Comparison of ENCODE assay signal across 11 cellular contexts in the genomic region with DNA sequence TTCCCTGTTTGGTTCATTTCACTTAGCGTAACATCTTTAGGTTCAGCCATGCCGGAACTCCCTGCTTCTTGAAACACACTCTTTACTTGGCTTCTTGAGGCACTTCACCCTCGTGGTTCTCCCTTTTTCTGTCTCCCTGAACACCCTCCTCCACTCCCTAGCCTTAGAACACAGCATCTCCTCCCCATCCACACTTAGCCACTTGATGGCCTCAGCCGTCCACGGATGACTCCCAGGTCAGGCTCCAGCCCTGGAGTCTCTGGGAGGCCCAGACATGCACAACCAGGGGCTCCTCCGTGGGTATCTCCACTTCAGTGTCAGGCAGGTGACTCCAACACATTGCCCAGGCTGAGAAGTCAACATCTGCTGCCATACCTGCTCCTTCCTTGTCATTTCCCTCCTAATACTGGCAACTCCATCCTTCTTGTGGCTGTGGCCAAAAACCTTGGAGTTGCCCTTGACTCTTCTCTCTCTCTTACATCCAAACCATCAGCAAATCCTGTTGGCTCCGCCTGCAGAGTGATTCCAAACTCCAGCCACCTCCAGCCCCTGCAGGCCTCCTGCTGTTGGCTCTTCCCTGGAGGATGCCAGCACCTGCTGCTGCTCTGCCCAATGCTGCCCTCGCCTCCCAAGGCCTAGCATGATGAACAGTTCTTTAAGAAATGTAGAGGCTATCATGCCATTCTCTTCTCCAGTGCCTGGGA. TPM values are rescaled to one million over a fixed set of nuclear protein-coding genes. Genes with fewer than 3 reads are reported as not detected.
DNase-seq lines count a peak whose midpoint lies in the region; ATAC-seq, FAIRE-seq and TF ChIP-seq lines count a peak whose summit lies in the region.
"Had no signal": no experiment of that assay in that cellular context is flagged by ENCODE, and none has a peak within 500 bp of the region (broad histone marks: within the 10 kb centered on the region; RNA-seq: fewer than 3 reads in every experiment).

No MANE protein-coding gene starts in this region.

- FAIRE-seq in K562 (lab: Jason Lieb, UNC) = peak; percentile 91

- no peak for TF ChIP-seq POLR2A in K562 (conservative IDR thresholded peaks at IDR 0.05)

- peak overlapping the region; percentile 33; the same call in 1 of the 2 replicates for H3K4me2 ChIP-seq in K562 (ENCODE audit: insufficient read depth, low read length)

- H3K9me3 ChIP-seq in CD8-positive, alpha-beta memory T cell (ENCODE audit: low read length) = no peaks in the 10 kb centered on the region
- no peaks in the 10 kb centered on the region for H3K9me3 ChIP-seq in K562 (replicated peaks; ENCODE audit: control insufficient read depth, insufficient read depth, low read depth, low read length)

- ATAC-seq in K562 (peak; percentile 97), GM18909 (IDR thresholded peaks at IDR 0.05; ENCODE audit: poor library complexity, unreplicated experiment) (no peak)

- POLR2A ChIA-PET in CD8-positive, alpha-beta memory T cell (lab: Charles Lee) = no interaction called here
- POLR2A ChIA-PET in K562 (lab: Yijun Ruan, JAX) = no interaction called here

- H3K9me1 ChIP-seq in K562 (ENCODE audit: control insufficient read depth, insufficient read depth, low read length) = no peaks in the 10 kb centered on the region

- BruUV-seq in K562 (replicated peaks; lab: Mats Ljungman, UMichigan) = no TSS peak

- no peak for DNase-seq in CD8-positive, alpha-beta memory T cell
- DNase-seq in HFFc6 (peak; percentile 20), K562 (ENCODE audit: extremely low read depth in 1 of 4, low spot score in 3 of 4) (peak; percentile 47 to 82 (median 64)), left kidney (ENCODE audit: low read depth, low spot score) (peak; percentile 56), hippocampal formation (lab: John Stamatoyannopoulos, UW) (no peak), NCI-H2196 treated with DMSO at 0.1 percent for 48 hours (lab: John Stamatoyannopoulos, UW; ENCODE audit: unreplicated experiment) (no peak)
- DNase-seq in stimulated activated CD4-positive, alpha-beta T cell treated with anti-CD3 and anti-CD28 coated beads, Interleukin-15, amount 100 ng/mL, for 24 hours = no peak
- DNase-seq: activated CD4-positive, alpha-beta T cell treated with anti-CD3 and anti-CD28 coated beads, Interleukin-2, amount 50 U/mL, for 4 hours; dorsolateral prefrontal cortex; NCI-H345 had no signal

- peak overlapping the region; percentile 25; the same call in 1 of the 2 replicates for H2AFZ ChIP-seq in K562 (ENCODE audit: low read depth, low read length)

- in situ Hi-C loops in K562 (cut with MboI) = loop anchor here (5.0 kb wide), 1 partner anchor 234 kb away; no protein-coding TSS in a partner anchor

- peaks cover 0 to 3% of the 10 kb centered on the region in 2 donors for H3K27me3 Mint-ChIP-seq in CD8-positive, alpha-beta memory T cell
- H3K27me3 Mint-ChIP-seq in HFFc6 (ENCODE audit: insufficient read depth) = peaks cover 23% of the 10 kb centered on the region

- no peak overlapping the region for H3K4me3 ChIP-seq in CD8-positive, alpha-beta memory T cell (ENCODE audit: low read length)
- H3K4me3 ChIP-seq in K562 = no peak overlapping the region
- H3K4me3 ChIP-seq: dorsolateral prefrontal cortex had no signal

- peak; percentile 93 to 97 for TF ChIP-seq RAD21 in K562 (CRISPR knock-in tag; conservative IDR thresholded peaks at IDR 0.05 in 1 of 2, IDR thresholded peaks at IDR 0.05 in 1 of 2)

- H3K9me3 Mint-ChIP-seq in CD8-positive, alpha-beta memory T cell = no peaks in the 10 kb centered on the region
- H3K9me3 Mint-ChIP-seq in HFFc6 = no peaks in the 10 kb centered on the region

- no peak for TF ChIP-seq EP300 in K562 (IDR thresholded peaks at IDR 0.05; ENCODE audit: low read length)

- H3K9ac ChIP-seq in K562 (ENCODE audit: insufficient read depth in 1 of 2, low read depth in 2 of 2, low read length in 2 of 2) = no peak overlapping the region

- H3K27me3 ChIP-seq in CD8-positive, alpha-beta memory T cell (ENCODE audit: insufficient read depth, low read length, poor library complexity, severe bottlenecking) = no peaks in the 10 kb centered on the region
- peaks cover 0 to 13% of the 10 kb centered on the region in 2 experiments; a peak in 2 of 5 replicates for H3K27me3 ChIP-seq in K562 (ENCODE audit: control insufficient read depth in 2 of 2, insufficient read depth in 2 of 2, low read length in 2 of 2)
- H3K27me3 ChIP-seq: dorsolateral prefrontal cortex had no signal

- H3K36me3 ChIP-seq in CD8-positive, alpha-beta memory T cell (ENCODE audit: insufficient read depth, low read length) = no peaks in the 10 kb centered on the region
- H3K36me3 ChIP-seq in K562 (ENCODE audit: control insufficient read depth, insufficient read depth, low read length) = no peaks in the 10 kb centered on the region

- no peaks in the 10 kb centered on the region for H3K36me3 Mint-ChIP-seq in CD8-positive, alpha-beta memory T cell
- H3K36me3 Mint-ChIP-seq in HFFc6 (ENCODE audit: low read depth) = no peaks in the 10 kb centered on the region

- peak overlapping the region in 7 of 8 donors; percentile 25 to 78 (median 59) for H3K27ac Mint-ChIP-seq in CD8-positive, alpha-beta memory T cell
- no peak overlapping the region for H3K27ac Mint-ChIP-seq in HFFc6

- TF ChIP-seq CTCF in HFFc6 (IDR thresholded peaks at IDR 0.05) (peak; percentile 41; the same call in 1 of the 2 replicates), K562 (IDR thresholded peaks at IDR 0.05 in 2 of 3, conservative IDR thresholded peaks at IDR 0.05 in 1 of 3; ENCODE audit: insufficient read depth in 2 of 3, low read depth in 1 of 3, low read length in 3 of 3) (peak; percentile 86 to 89 (median 89))

- CTCF ChIA-PET in CD8-positive, alpha-beta memory T cell (lab: Charles Lee) = interaction anchor here (1.3 to 9.2 kb wide), 3 partner anchors 16 to 42 kb away, joined by 3 to 168 read pairs (median 89); no protein-coding TSS in a partner anchor
- CTCF ChIA-PET in K562 (lab: Yijun Ruan, JAX; ENCODE audit: low intra/inter-chr PET ratio) = interaction anchor here (0.6 to 1.5 kb wide), 3 partner anchors 48 to 234 kb away, joined by 3 to 10 read pairs (median 3); no protein-coding TSS in a partner anchor

- 16% methylated on average over 8 of the region's 8 CpGs for WGBS in K562 (ENCODE audit: insufficient coverage, low coverage, missing lambda C conversion rate)

- H3K4me1 ChIP-seq in CD8-positive, alpha-beta memory T cell (ENCODE audit: insufficient read depth, low read length) = peaks cover 30% of the 10 kb centered on the region
- peaks cover 4 to 17% of the 10 kb centered on the region in 2 experiments; a peak in 3 of 5 replicates for H3K4me1 ChIP-seq in K562 (replicated peaks in 1 of 2; ENCODE audit: control insufficient read depth in 2 of 2, insufficient read depth in 2 of 2, low read length in 2 of 2)

- no peaks in the 10 kb centered on the region for H4K20me1 ChIP-seq in K562 (replicated peaks; ENCODE audit: control insufficient read depth, insufficient read depth, low read length)

- peak overlapping the region in 1 of 7 donors; percentile 87 for H3K4me3 Mint-ChIP-seq in CD8-positive, alpha-beta memory T cell
- H3K4me3 Mint-ChIP-seq in HFFc6 = no peak overlapping the region

- H3K4me1 Mint-ChIP-seq in CD8-positive, alpha-beta memory T cell = peaks cover 25 to 42% (median 28%) of the 10 kb centered on the region in 3 donors
- H3K4me1 Mint-ChIP-seq in HFFc6 (ENCODE audit: low read depth) = no peaks in the 10 kb centered on the region

- intact Hi-C loops in K562 (cut with micrococcal nuclease) = loop anchor here (1.0 to 10.0 kb wide), 5 partner anchors 48 to 579 kb away; no protein-coding TSS in a partner anchor

- no peaks in the 10 kb centered on the region for H3K79me2 ChIP-seq in K562 (ENCODE audit: control insufficient read depth, insufficient read depth, low read length)

- H3K27ac ChIP-seq in CD8-positive, alpha-beta memory T cell (ENCODE audit: low read depth, low read length) = no peak overlapping the region
- H3K27ac ChIP-seq in K562 (ENCODE audit: extremely low read depth, low read depth, low read length) = no peak overlapping the region
- H3K27ac ChIP-seq: dorsolateral prefrontal cortex had no signal

RNA-seq across cellular contexts. Expression of a gene that starts 8.4 kb away (rescaled TPM):
- under 1 TPM in 1 of 2 experiments, not detected in 1; 0.18 TPM for total RNA-seq in CD8-positive, alpha-beta memory T cell
- 0.08 TPM for polyA plus RNA-seq in CD8-positive, alpha-beta memory T cell
- total RNA-seq in HFFc6 (2021; fragmentation: NEBNext Ultra II Directional; extraction: Animal tissue kit (Norgen Biotek cat#: 25700)) = not detected
- not detected in 2 replicates for total RNA-seq in K562 (2011; cell fraction: chromatin; rRNA removed; ENCODE audit: low replicate concordance)
- total RNA-seq in K562 (2011; cell fraction: nucleolus; rRNA removed) = not detected in 2 replicates
- total RNA-seq in K562 (2011; cell fraction: nucleoplasm; rRNA removed) = not detected in 2 replicates
- total RNA-seq in K562 (2014; rRNA removed) (not detected in 2 replicates), K562 (2014; rRNA removed; fragmentation: Illumina TruSeq; extraction: Trizol) (not detected in 2 replicates), K562 (2015; rRNA removed; fragmentation: Illumina TruSeq; extraction: Trizol) (0.04 TPM in 1 of 2 replicates, not detected in the other), K562 (2021) (0.11 and 0.27 TPM in 2 replicates)
- polyA plus RNA-seq in K562 (2011; rRNA removed) (not detected in 2 replicates), K562 (2014; fragmentation: Illumina TruSeq; extraction: Trizol) (not detected in 2 replicates), K562 (2014; fragmentation: Nextera tagmentation; extraction: Ambion mirVana) (not detected), K562 (2014; rRNA removed) (not detected in 2 replicates)
- not detected in 2 replicates for polyA plus RNA-seq in K562 (2011; cell fraction: cytosol; rRNA removed)
- polyA plus RNA-seq in K562 (2011; cell fraction: nucleus; rRNA removed) = not detected in 2 replicates
- polyA plus RNA-seq in K562 (2012) = 0.05 TPM in 1 of 2 replicates, not detected in the other
- polyA minus RNA-seq in K562 (2011; rRNA and poly(A)+ RNA removed) = not detected in 2 replicates
- not detected in 2 replicates for polyA minus RNA-seq in K562 (2011; cell fraction: cytosol; rRNA and poly(A)+ RNA removed)
- not detected in 2 replicates for polyA minus RNA-seq in K562 (2011; cell fraction: nucleus; rRNA and poly(A)+ RNA removed)

RNA-seq across cellular contexts. Expression of a gene that starts 27.7 kb away (rescaled TPM):
- total RNA-seq in CD8-positive, alpha-beta memory T cell = 1 to 10 TPM; 2.4 to 2.6 TPM
- 1.0 TPM for polyA plus RNA-seq in CD8-positive, alpha-beta memory T cell
- total RNA-seq in HFFc6 (2021; fragmentation: NEBNext Ultra II Directional; extraction: Animal tissue kit (Norgen Biotek cat#: 25700)) = 1 to 10 TPM; 2.3 to 3.3 (median 2.6) TPM
- 30.4 and 31.9 TPM in 2 replicates for total RNA-seq in K562 (2011; cell fraction: chromatin; rRNA removed; ENCODE audit: low replicate concordance)
- 15.9 and 17.5 TPM in 2 replicates for total RNA-seq in K562 (2011; cell fraction: nucleolus; rRNA removed)
- total RNA-seq in K562 (2011; cell fraction: nucleoplasm; rRNA removed) = 20.6 and 29.6 TPM in 2 replicates
- total RNA-seq in K562 (2014; rRNA removed) = 11.0 and 13.0 TPM in 2 replicates
- 9.9 and 11.9 TPM in 2 replicates for total RNA-seq in K562 (2014; rRNA removed; fragmentation: Illumina TruSeq; extraction: Trizol)
- 14.1 and 14.4 TPM in 2 replicates for total RNA-seq in K562 (2015; rRNA removed; fragmentation: Illumina TruSeq; extraction: Trizol)
- 12.6 and 13.1 TPM in 2 replicates for total RNA-seq in K562 (2021)
- polyA plus RNA-seq in K562 (2011; rRNA removed) = 4.9 and 8.1 TPM in 2 replicates
- 3.5 and 6.6 TPM in 2 replicates for polyA plus RNA-seq in K562 (2011; cell fraction: cytosol; rRNA removed)
- polyA plus RNA-seq in K562 (2011; cell fraction: nucleus; rRNA removed) = 14.3 and 27.5 TPM in 2 replicates
- 8.7 and 10.6 TPM in 2 replicates for polyA plus RNA-seq in K562 (2012)
- 13.6 and 16.7 TPM in 2 replicates for polyA plus RNA-seq in K562 (2014; fragmentation: Illumina TruSeq; extraction: Trizol)
- polyA plus RNA-seq in K562 (2014; fragmentation: Nextera tagmentation; extraction: Ambion mirVana) = 1 to 10 TPM; 2.1 to 2.3 TPM
- 9.7 and 10.0 TPM in 2 replicates for polyA plus RNA-seq in K562 (2014; rRNA removed)
- polyA minus RNA-seq in K562 (2011; rRNA and poly(A)+ RNA removed) = 8.8 and 10.5 TPM in 2 replicates
- 4.8 and 6.0 TPM in 2 replicates for polyA minus RNA-seq in K562 (2011; cell fraction: cytosol; rRNA and poly(A)+ RNA removed)
- 21.9 and 22.3 TPM in 2 replicates for polyA minus RNA-seq in K562 (2011; cell fraction: nucleus; rRNA and poly(A)+ RNA removed)

Comparison
In these comparisons a context has a peak if more than half of its experiments do, and no peak if none do; other contexts are left out.
1. DNase-seq: peak in HFFc6 (single experiment), K562 (4 of 4) and left kidney (single experiment); none in CD8-positive, alpha-beta memory T cell (0 of 5), stimulated activated CD4-positive, alpha-beta T cell treated with anti-CD3 and anti-CD28 coated beads, Interleukin-15, amount 100 ng/mL, for 24 hours (single experiment), hippocampal formation (0 of 2) and NCI-H2196 treated with DMSO at 0.1 percent for 48 hours (single experiment).